19 cellular contexts compared by ENCODE assay signal in genomic region chr4:78031457-78031856, GRCh38.
"Had no signal": no experiment of that assay in that cellular context is flagged by ENCODE, and none has a peak within 500 bp of the region (broad histone marks: within the 10 kb centered on the region; RNA-seq: fewer than 3 reads in every experiment).

No MANE protein-coding gene starts in this region.

- H3K36me3 Mint-ChIP-seq: immature natural killer cell; memory B cell; natural killer cell treated with Interleukin-12 subunit alpha and Interleukin-12 subunit beta and Interleukin-15 and Interleukin-18, amount 100 ng/mL, for 72 hours; stimulated activated memory B cell treated with anti-CD40 and anti-IgM and Interleukin-4, amounts not matched to agents 10 μg/mL and 1 μg/mL and 100 μg/mL, for 72 hours had no signal

- H3K27me3 Mint-ChIP-seq: progenitor cell of endocrine pancreas had no signal

- ATAC-seq: foreskin keratinocyte; lower lobe of right lung; natural killer cell treated with Interleukin-12 subunit alpha and Interleukin-12 subunit beta and Interleukin-15 and Interleukin-18, amount 100 ng/mL, for 72 hours; pancreas; right lobe of liver; stimulated activated memory B cell treated with anti-CD40 and anti-IgM and Interleukin-4, amounts not matched to agents 10 μg/mL and 1 μg/mL and 100 μg/mL, for 72 hours; upper lobe of right lung had no signal

- DNase-seq: dermis blood vessel endothelial cell; esophagus squamous epithelium; foreskin keratinocyte; immature natural killer cell; left cardiac atrium; left ventricle myocardium inferior; lower lobe of right lung; midbrain; occipital lobe; pancreas; right lobe of liver; stimulated activated CD4-positive, alpha-beta T cell treated with anti-CD3 and anti-CD28 coated beads, Interleukin-4, amount 100 ng/mL, for 24 hours; tibial artery; upper lobe of right lung had no signal

- H3K4me1 Mint-ChIP-seq: immature natural killer cell; memory B cell; stimulated activated memory B cell treated with anti-CD40 and anti-IgM and Interleukin-4, amounts not matched to agents 10 μg/mL and 1 μg/mL and 100 μg/mL, for 72 hours had no signal

- H3K9me3 Mint-ChIP-seq: immature natural killer cell; memory B cell; stimulated activated memory B cell treated with anti-CD40 and anti-IgM and Interleukin-4, amounts not matched to agents 10 μg/mL and 1 μg/mL and 100 μg/mL, for 72 hours; stimulated activated naive CD8-positive, alpha-beta T cell treated with anti-CD3 and anti-CD28 coated beads, Interleukin-15, Interleukin-2, amounts not matched to agents 100 ng/mL and 50 ng/mL, for 24 hours had no signal

- H3K4me3 Mint-ChIP-seq: immature natural killer cell; memory B cell; natural killer cell treated with Interleukin-12 subunit alpha and Interleukin-12 subunit beta and Interleukin-15 and Interleukin-18, amount 100 ng/mL, for 72 hours; stimulated activated memory B cell treated with anti-CD40 and anti-IgM and Interleukin-4, amounts not matched to agents 10 μg/mL and 1 μg/mL and 100 μg/mL, for 72 hours; stimulated activated naive CD8-positive, alpha-beta T cell treated with anti-CD3 and anti-CD28 coated beads, Interleukin-15, Interleukin-2, amounts not matched to agents 100 ng/mL and 50 ng/mL, for 24 hours had no signal

- H3K27ac Mint-ChIP-seq: immature natural killer cell; memory B cell; natural killer cell treated with Interleukin-12 subunit alpha and Interleukin-12 subunit beta and Interleukin-15 and Interleukin-18, amount 100 ng/mL, for 72 hours; progenitor cell of endocrine pancreas; stimulated activated memory B cell treated with anti-CD40 and anti-IgM and Interleukin-4, amounts not matched to agents 10 μg/mL and 1 μg/mL and 100 μg/mL, for 72 hours; stimulated activated naive CD8-positive, alpha-beta T cell treated with anti-CD3 and anti-CD28 coated beads, Interleukin-15, Interleukin-2, amounts not matched to agents 100 ng/mL and 50 ng/mL, for 24 hours had no signal
